Comparison of ENCODE assay signal across 9 cellular contexts in the genomic region with DNA sequence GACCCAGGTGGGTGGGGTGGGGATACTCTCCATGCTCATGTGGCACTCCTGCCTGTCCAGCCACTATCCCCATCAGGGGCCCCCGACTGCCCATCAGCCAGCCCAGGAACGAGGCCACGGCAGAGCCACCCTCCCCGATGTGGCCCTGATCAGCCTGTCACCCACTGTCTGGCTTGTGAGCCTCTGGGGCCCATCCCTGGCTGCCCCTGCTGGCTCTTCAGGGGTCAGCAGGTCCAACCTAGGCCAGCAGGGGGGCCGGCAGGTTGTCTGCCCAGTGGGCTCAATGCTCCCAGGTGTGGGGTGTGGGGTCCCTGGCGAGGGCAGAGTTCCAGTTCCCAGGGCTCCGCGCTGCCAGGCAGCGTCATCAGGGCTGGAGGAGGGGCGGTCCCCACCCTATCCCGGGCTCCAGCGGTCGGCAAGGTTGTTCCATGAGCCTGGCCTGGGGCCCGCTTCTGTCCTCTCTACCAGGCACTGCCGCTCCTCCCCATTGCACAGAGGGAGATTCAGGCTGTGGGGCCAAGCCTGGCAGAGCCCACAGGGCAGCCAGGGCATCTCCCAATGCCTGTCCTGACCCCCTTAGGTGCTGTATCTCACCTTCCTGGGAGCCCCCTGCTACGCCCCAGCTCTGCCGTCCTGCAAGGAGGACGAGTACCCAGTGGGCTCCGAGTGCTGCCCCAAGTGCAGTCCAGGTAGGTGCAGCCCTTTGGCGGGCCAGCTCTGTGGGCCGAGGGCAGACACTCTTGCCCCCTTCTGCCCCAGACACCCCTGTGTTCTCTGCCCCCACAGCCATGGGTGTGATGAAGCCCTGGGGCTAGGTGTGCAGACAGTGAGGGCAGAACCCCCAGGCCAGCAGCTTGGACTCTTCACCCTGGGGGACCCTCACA. TPM values are rescaled to one million over a fixed set of nuclear protein-coding genes. Genes with fewer than 3 reads are reported as not detected.
DNase-seq lines count a peak whose midpoint lies in the region; ATAC-seq and TF ChIP-seq lines count a peak whose summit lies in the region.
"Had no signal": no experiment of that assay in that cellular context is flagged by ENCODE, and none has a peak within 500 bp of the region (broad histone marks: within the 10 kb centered on the region; RNA-seq: fewer than 3 reads in every experiment).

No MANE protein-coding gene starts in this region.

- peak overlapping the region; percentile 62 to 78 (median 72) for H3K4me3 ChIP-seq in stomach

- no peaks in the 10 kb centered on the region for H3K9me3 Mint-ChIP-seq in T-helper 2 cell treated with Interferon-gamma antibody and Interleukin-4, amounts not matched to agents 5 μg/mL and 100 μg/mL, for 36 hours
- no peaks in the 10 kb centered on the region for H3K9me3 Mint-ChIP-seq in activated T-helper 17 cell treated with anti-CD3 and anti-CD28 coated beads, Interleukin-2, amount 50 U/mL, for 72 hours

- peak in 1 of 7 experiments; percentile 12 for TF ChIP-seq CTCF in stomach (IDR thresholded peaks at IDR 0.05)

- H3K4me3 Mint-ChIP-seq in T-helper 2 cell treated with Interferon-gamma antibody and Interleukin-4, amounts not matched to agents 5 μg/mL and 100 μg/mL, for 36 hours, result peak overlapping the region; percentile 99
- H3K4me3 Mint-ChIP-seq in activated T-helper 17 cell treated with anti-CD3 and anti-CD28 coated beads, Interleukin-2, amount 50 U/mL, for 72 hours, result peak overlapping the region; percentile 96

- H3K27me3 ChIP-seq in layer of hippocampus (ENCODE audit: control insufficient read depth, insufficient read depth, low read length) (no peaks in the 10 kb centered on the region), stomach (no peaks in the 10 kb centered on the region)

- peak overlapping the region; percentile 82 for H3K27ac ChIP-seq in layer of hippocampus (ENCODE audit: low read depth, low read length)
- peak overlapping the region; percentile 92 to 98 (median 95) for H3K27ac ChIP-seq in stomach

- H3K36me3 ChIP-seq in stomach, result peaks cover 24 to 47% (median 44%) of the 10 kb centered on the region in 4 donors

- no peaks in the 10 kb centered on the region for H3K9me3 ChIP-seq in stomach

- no peak for TF ChIP-seq POLR2A in stomach (IDR thresholded peaks at IDR 0.05)

- H3K4me1 ChIP-seq in stomach, result peaks cover 35 to 59% (median 55%) of the 10 kb centered on the region in 4 donors

- peaks cover 28% of the 10 kb centered on the region for H3K4me1 Mint-ChIP-seq in T-helper 2 cell treated with Interferon-gamma antibody and Interleukin-4, amounts not matched to agents 5 μg/mL and 100 μg/mL, for 36 hours (ENCODE audit: low read depth)
- H3K4me1 Mint-ChIP-seq in activated T-helper 17 cell treated with anti-CD3 and anti-CD28 coated beads, Interleukin-2, amount 50 U/mL, for 72 hours, result peaks cover 10% of the 10 kb centered on the region

- TF ChIP-seq EP300 in stomach (IDR thresholded peaks at IDR 0.05), result no peak

- no peaks in the 10 kb centered on the region for H3K27me3 Mint-ChIP-seq in T-helper 2 cell treated with Interferon-gamma antibody and Interleukin-4, amounts not matched to agents 5 μg/mL and 100 μg/mL, for 36 hours (ENCODE audit: low read depth)
- H3K27me3 Mint-ChIP-seq in activated T-helper 17 cell treated with anti-CD3 and anti-CD28 coated beads, Interleukin-2, amount 50 U/mL, for 72 hours, result no peaks in the 10 kb centered on the region

- WGBS in stomach, 5 donors, result 30 to 60% (median 32%) methylated on average over 5 to 21 of the region's 21 CpGs

- intact Hi-C loops in stomach (cut with DNase I; ENCODE audit: low total_unique reads), result no loop called here

- H3K36me3 Mint-ChIP-seq in T-helper 2 cell treated with Interferon-gamma antibody and Interleukin-4, amounts not matched to agents 5 μg/mL and 100 μg/mL, for 36 hours (ENCODE audit: low read depth), result peaks cover 28% of the 10 kb centered on the region
- H3K36me3 Mint-ChIP-seq in activated T-helper 17 cell treated with anti-CD3 and anti-CD28 coated beads, Interleukin-2, amount 50 U/mL, for 72 hours (ENCODE audit: low read depth), result peaks cover 70% of the 10 kb centered on the region

- DNase-seq in T-helper 2 cell treated with Interferon-gamma antibody and Interleukin-4, amounts not matched to agents 5 μg/mL and 100 μg/mL, for 36 hours (ENCODE audit: low spot score), result no peak
- DNase-seq in T-helper 2 cell, result no peak
- DNase-seq in stomach, result peak; percentile 75
- no peak for DNase-seq in stimulated activated CD4-positive, alpha-beta T cell treated with anti-CD3 and anti-CD28 coated beads, Interleukin-1b, Interleukin-23, amount 100 ng/mL, for 48 hours
- DNase-seq in OCI-M1 (lab: John Stamatoyannopoulos, UW), result no peak
- DNase-seq: NCI-H1694 treated with DMSO at 0.1 percent for 48 hours had no signal

- H3K27ac Mint-ChIP-seq in T-helper 2 cell treated with Interferon-gamma antibody and Interleukin-4, amounts not matched to agents 5 μg/mL and 100 μg/mL, for 36 hours, result peak overlapping the region; percentile 96
- H3K27ac Mint-ChIP-seq in activated T-helper 17 cell treated with anti-CD3 and anti-CD28 coated beads, Interleukin-2, amount 50 U/mL, for 72 hours, result peak overlapping the region; percentile 94

- ATAC-seq in activated T-helper 17 cell treated with anti-CD3 and anti-CD28 coated beads, Interleukin-2, amount 50 U/mL, for 72 hours (replicated peaks), result no peak
- no peak for ATAC-seq in GM19351 (IDR thresholded peaks at IDR 0.05; ENCODE audit: unreplicated experiment)

RNA-seq across cellular contexts. Expression of a gene that starts 1.2 kb away (rescaled TPM):
- total RNA-seq in activated T-helper 17 cell treated with anti-CD3 and anti-CD28 coated beads, Interleukin-2, amount 50 U/mL, for 72 hours, result 100 to 1,000 TPM in 1 of 2 donors, 10 to 100 TPM in 1; 93.2 to 299 TPM
- total RNA-seq in stomach, result 100 to 1,000 TPM in 3 of 5 donors, 10 to 100 TPM in 2; 33.2 to 413 (median 301) TPM
- polyA plus RNA-seq in stomach, result 100 to 1,000 TPM in 1 of 3 donors, 10 to 100 TPM in 2; 58.0 to 128 (median 64.8) TPM

RNA-seq across cellular contexts. Expression of a gene that starts 27.3 kb away (rescaled TPM):
- total RNA-seq in activated T-helper 17 cell treated with anti-CD3 and anti-CD28 coated beads, Interleukin-2, amount 50 U/mL, for 72 hours, result not detected
- 1 to 10 TPM in 1 of 5 donors, not detected in 4; 9.6 TPM for total RNA-seq in stomach
- under 1 TPM in 1 of 3 donors, not detected in 2; 0.25 TPM for polyA plus RNA-seq in stomach

RNA-seq across cellular contexts. Expression of a gene that starts 29.2 kb away (rescaled TPM):
- total RNA-seq in activated T-helper 17 cell treated with anti-CD3 and anti-CD28 coated beads, Interleukin-2, amount 50 U/mL, for 72 hours, result 10 to 100 TPM; 27.4 to 36.3 TPM
- 100 to 1,000 TPM in 1 of 5 donors, 10 to 100 TPM in 3, 1 to 10 TPM in 1; 8.5 to 668 (median 21.0) TPM for total RNA-seq in stomach
- 10 to 100 TPM; 18.9 to 23.8 (median 20.9) TPM for polyA plus RNA-seq in stomach

RNA-seq across cellular contexts. Expression of a gene that starts 31.0 kb away (rescaled TPM):
- total RNA-seq in activated T-helper 17 cell treated with anti-CD3 and anti-CD28 coated beads, Interleukin-2, amount 50 U/mL, for 72 hours, result 10 to 100 TPM; 41.7 to 54.9 TPM
- total RNA-seq in stomach, result 10 to 100 TPM in 4 of 5 donors, 1 to 10 TPM in 1; 6.4 to 86.0 (median 27.9) TPM
- polyA plus RNA-seq in stomach, result 10 to 100 TPM in 2 of 3 donors, 1 to 10 TPM in 1; 7.6 to 17.2 (median 15.6) TPM
